ENCODE assay signal across 11 cellular contexts in the genomic region with DNA sequence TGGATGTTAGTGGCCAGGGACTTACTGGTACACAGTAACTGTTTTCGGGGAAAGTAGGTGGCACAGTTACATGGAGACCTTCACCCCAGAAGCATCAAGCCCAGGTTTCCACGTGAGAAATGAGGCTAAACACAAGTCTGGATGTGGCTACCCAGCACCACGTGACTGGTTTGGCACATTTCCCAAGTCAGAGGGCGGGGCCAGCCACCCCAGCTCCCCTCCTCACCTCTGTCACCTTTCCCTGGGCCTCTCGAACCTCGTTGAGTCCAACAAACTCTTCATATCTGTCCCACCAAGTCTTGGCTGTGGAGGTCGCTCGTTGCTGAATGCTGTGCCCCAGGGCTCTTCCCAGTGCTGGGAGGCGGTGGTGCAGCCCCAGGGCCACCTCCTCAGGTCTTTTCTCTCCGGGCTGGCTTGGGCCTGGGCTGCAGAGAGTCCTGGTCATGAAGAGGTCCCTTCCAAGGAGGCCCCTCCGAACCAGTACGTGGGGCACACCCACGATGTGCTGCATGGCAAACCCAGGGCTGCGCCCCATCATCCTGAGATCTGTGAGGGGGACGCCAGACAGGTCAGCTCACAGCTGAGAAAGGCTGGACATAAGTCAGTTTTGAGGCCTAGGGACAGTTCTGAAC. TPM values are rescaled to one million over a fixed set of nuclear protein-coding genes. Genes with fewer than 3 reads are reported as not detected.
DNase-seq lines count a peak whose midpoint lies in the region; ATAC-seq, FAIRE-seq and TF ChIP-seq lines count a peak whose summit lies in the region.
"Had no signal": no experiment of that assay in that cellular context is flagged by ENCODE, and none has a peak within 500 bp of the region (broad histone marks: within the 10 kb centered on the region; RNA-seq: fewer than 3 reads in every experiment).

No MANE protein-coding gene starts in this region.

- H3K9me3 ChIP-seq in HepG2 (ENCODE audit: low read length): no peaks in the 10 kb centered on the region

- H3K36me3 Mint-ChIP-seq in activated CD8-positive, alpha-beta T cell treated with anti-CD3 and anti-CD28 coated beads for 36 hours (ENCODE audit: low read depth): peaks cover 12% of the 10 kb centered on the region
- H3K36me3 Mint-ChIP-seq in activated CD8-positive, alpha-beta T cell treated with anti-CD3 and anti-CD28 coated beads, Interleukin-2, amount 10 ng/mL, durations not matched to agents 7 days and 5 days (ENCODE audit: low read depth): peaks cover 11% of the 10 kb centered on the region
- peaks cover 12% of the 10 kb centered on the region for H3K36me3 Mint-ChIP-seq in type B pancreatic cell

- H3K4me3 ChIP-seq in HepG2 (replicated peaks in 1 of 3; ENCODE audit: insufficient read depth in 1 of 3, low read depth in 2 of 3, low read length in 3 of 3): no peak overlapping the region

- no peak for ATAC-seq in activated CD8-positive, alpha-beta T cell treated with anti-CD3 and anti-CD28 coated beads for 36 hours
- no peak for ATAC-seq in activated CD8-positive, alpha-beta T cell treated with anti-CD3 and anti-CD28 coated beads, Interleukin-2, amount 10 ng/mL, durations not matched to agents 7 days and 5 days
- ATAC-seq in HepG2 (no peak), HG03108 (IDR thresholded peaks at IDR 0.05; ENCODE audit: unreplicated experiment) (no peak)
- ATAC-seq: WTC11 had no signal

- no peaks in the 10 kb centered on the region for H4K20me1 ChIP-seq in HepG2 (ENCODE audit: insufficient read depth, low read length)

- H3K27ac ChIP-seq in HepG2 (ENCODE audit: extremely low read length, insufficient read depth, low read length): peak overlapping the region; percentile 99

- H3K27ac Mint-ChIP-seq in activated CD8-positive, alpha-beta T cell treated with anti-CD3 and anti-CD28 coated beads for 36 hours: no peak overlapping the region
- no peak overlapping the region for H3K27ac Mint-ChIP-seq in activated CD8-positive, alpha-beta T cell treated with anti-CD3 and anti-CD28 coated beads, Interleukin-2, amount 10 ng/mL, durations not matched to agents 7 days and 5 days
- H3K27ac Mint-ChIP-seq in type B pancreatic cell: peak overlapping the region; percentile 99
- H3K27ac Mint-ChIP-seq: nephron progenitor cell had no signal

- intact Hi-C loops in activated CD8-positive, alpha-beta T cell treated with anti-CD3 and anti-CD28 coated beads for 36 hours (cut with micrococcal nuclease): loop anchor here (5.0 kb wide), 2 partner anchors 32 to 162 kb away; no protein-coding TSS in a partner anchor
- intact Hi-C loops in HepG2 (cut with micrococcal nuclease; ENCODE audit: unreplicated experiment): no loop called here

- in situ Hi-C loops in HepG2 (cut with HindIII; ENCODE audit: extremely low pct_ligation_motif_present, low pct_unique_long_range_greater_than_20kb): loop anchor here (5.0 kb wide), 3 partner anchors 32 to 202 kb away; no protein-coding TSS in a partner anchor

- peaks cover 17% of the 10 kb centered on the region for H3K4me1 Mint-ChIP-seq in activated CD8-positive, alpha-beta T cell treated with anti-CD3 and anti-CD28 coated beads for 36 hours (ENCODE audit: low read depth)
- H3K4me1 Mint-ChIP-seq in activated CD8-positive, alpha-beta T cell treated with anti-CD3 and anti-CD28 coated beads, Interleukin-2, amount 10 ng/mL, durations not matched to agents 7 days and 5 days (ENCODE audit: low read depth): peaks cover 40% of the 10 kb centered on the region
- H3K4me1 Mint-ChIP-seq in type B pancreatic cell (ENCODE audit: unreplicated experiment): peaks cover 31% of the 10 kb centered on the region

- TF ChIP-seq CTCF in activated CD8-positive, alpha-beta T cell treated with anti-CD3 and anti-CD28 coated beads for 36 hours (IDR thresholded peaks at IDR 0.05): no peak
- TF ChIP-seq CTCF in HepG2 (CRISPR knock-in tag; IDR thresholded peaks at IDR 0.05): no peak
- TF ChIP-seq CTCF in type B pancreatic cell (conservative IDR thresholded peaks at IDR 0.05): no peak

- CTCF ChIA-PET in activated CD8-positive, alpha-beta T cell treated with anti-CD3 and anti-CD28 coated beads for 36 hours (lab: Charles Lee): interaction anchor here (0.9 to 5.7 kb wide), 12 partner anchors 12 to 240 kb away, joined by 3 to 312 read pairs (median 8); partner anchors contain the start of genes ATRIP, NME6 and PFKFB4
- CTCF ChIA-PET in activated CD8-positive, alpha-beta T cell treated with anti-CD3 and anti-CD28 coated beads, Interleukin-2, amount 10 ng/mL, durations not matched to agents 7 days and 5 days (lab: Charles Lee): interaction anchor here (0.6 to 8.4 kb wide), 13 partner anchors 19 to 308 kb away, joined by 3 to 342 read pairs (median 21); partner anchors contain the start of genes ATRIP, PFKFB4 and SLC26A6
- CTCF ChIA-PET in HepG2 (lab: Yijun Ruan, JAX; ENCODE audit: low intra/inter-chr PET ratio, low total read pairs): interaction anchor here (1.2 to 5.7 kb wide), 8 partner anchors 8 to 240 kb away, joined by 3 to 117 read pairs (median 15); no protein-coding TSS in a partner anchor

- DNase-seq in activated CD8-positive, alpha-beta T cell treated with anti-CD3 and anti-CD28 coated beads for 36 hours: peak; percentile 18
- DNase-seq in activated CD8-positive, alpha-beta T cell treated with anti-CD3 and anti-CD28 coated beads, Interleukin-2, amount 10 ng/mL, durations not matched to agents 7 days and 5 days: no peak
- no peak for DNase-seq in HepG2 (ENCODE audit: low spot score)
- no peak for DNase-seq in type B pancreatic cell (ENCODE audit: extremely low spot score, unreplicated experiment)
- DNase-seq in SIG-M5 (lab: John Stamatoyannopoulos, UW): no peak
- DNase-seq: activated naive CD4-positive, alpha-beta T cell treated with Interleukin-2 at 50 U/mL for 16 hours; nephron progenitor cell; SHP77; stimulated activated CD4-positive, alpha-beta T cell treated with anti-CD3 and anti-CD28 coated beads, Interleukin-4, amount 100 ng/mL, for 4 hours had no signal

- 43% methylated on average over 4 of the region's 15 CpGs for WGBS in HepG2 (ENCODE audit: low lambda C conversion rate)

- peaks cover 9% of the 10 kb centered on the region for H3K79me2 ChIP-seq in HepG2 (ENCODE audit: insufficient read depth, low read length)

- BruUV-seq in HepG2 (replicated peaks; lab: Mats Ljungman, UMichigan): no TSS peak

- 0 out of 2 replicates have a peak overlapping the region, but pooled peaks have one; percentile 49 for H3K4me2 ChIP-seq in HepG2 (ENCODE audit: low read depth, low read length)

- POLR2A ChIA-PET in activated CD8-positive, alpha-beta T cell treated with anti-CD3 and anti-CD28 coated beads for 36 hours (lab: Charles Lee): interaction anchor here (1.0 to 2.0 kb wide), 2 partner anchors 18 to 34 kb away, joined by 3 to 4 read pairs; no protein-coding TSS in a partner anchor
- POLR2A ChIA-PET in activated CD8-positive, alpha-beta T cell treated with anti-CD3 and anti-CD28 coated beads, Interleukin-2, amount 10 ng/mL, durations not matched to agents 7 days and 5 days (lab: Charles Lee): no interaction called here
- POLR2A ChIA-PET in HepG2 (lab: Yijun Ruan, JAX): interaction anchor here (1.2 to 9.0 kb wide), 6 partner anchors 9 to 39 kb away, joined by 4 to 130 read pairs (median 34); partner anchors contain the start of gene ATRIP

- no peak overlapping the region for H3K4me3 Mint-ChIP-seq in activated CD8-positive, alpha-beta T cell treated with anti-CD3 and anti-CD28 coated beads for 36 hours
- H3K4me3 Mint-ChIP-seq in activated CD8-positive, alpha-beta T cell treated with anti-CD3 and anti-CD28 coated beads, Interleukin-2, amount 10 ng/mL, durations not matched to agents 7 days and 5 days: no peak overlapping the region
- H3K4me3 Mint-ChIP-seq in type B pancreatic cell: peak overlapping the region; percentile 80
- H3K4me3 Mint-ChIP-seq: nephron progenitor cell, WTC11 had no signal

- FAIRE-seq in HepG2 (lab: Jason Lieb, UNC): no peak

- TF ChIP-seq RAD21 in HepG2 (CRISPR knock-in tag; IDR thresholded peaks at IDR 0.05): no peak

- H3K9me3 Mint-ChIP-seq in activated CD8-positive, alpha-beta T cell treated with anti-CD3 and anti-CD28 coated beads for 36 hours: no peaks in the 10 kb centered on the region
- no peaks in the 10 kb centered on the region for H3K9me3 Mint-ChIP-seq in activated CD8-positive, alpha-beta T cell treated with anti-CD3 and anti-CD28 coated beads, Interleukin-2, amount 10 ng/mL, durations not matched to agents 7 days and 5 days (ENCODE audit: insufficient read depth)
- H3K9me3 Mint-ChIP-seq in type B pancreatic cell: no peaks in the 10 kb centered on the region
- H3K9me3 Mint-ChIP-seq: nephron progenitor cell, WTC11 had no signal

- no peak for TF ChIP-seq POLR2A in HepG2 (IDR thresholded peaks at IDR 0.05; ENCODE audit: insufficient read depth in 1 of 2, low read depth in 2 of 2, low read length in 2 of 2)

- no peak overlapping the region for H3K9ac ChIP-seq in HepG2 (ENCODE audit: insufficient read depth, low read depth, low read length)

- H2AFZ ChIP-seq in HepG2 (ENCODE audit: low read length): no peak overlapping the region

- H3K36me3 ChIP-seq in HepG2 (replicated peaks in 1 of 2; ENCODE audit: control insufficient read depth in 1 of 2, insufficient read depth in 2 of 2, low read length in 2 of 2): peaks cover 1 to 4% of the 10 kb centered on the region in 2 experiments; a peak in 3 of 5 replicates

- no peaks in the 10 kb centered on the region; a peak in 1 of 5 replicates for H3K27me3 ChIP-seq in HepG2 (ENCODE audit: control insufficient read depth in 1 of 2, insufficient read depth in 2 of 2, low read length in 2 of 2)

- TF ChIP-seq EP300 in HepG2 (IDR thresholded peaks at IDR 0.05; ENCODE audit: low read depth in 2 of 2, low read length in 2 of 2): no peak
- TF ChIP-seq EP300 in HepG2 (CRISPR knock-in tag; IDR thresholded peaks at IDR 0.05; ENCODE audit: borderline replicate concordance): no peak

- peaks cover 81% of the 10 kb centered on the region for H3K4me1 ChIP-seq in HepG2 (ENCODE audit: insufficient read depth, low read length)

- no peaks in the 10 kb centered on the region for H3K27me3 Mint-ChIP-seq in activated CD8-positive, alpha-beta T cell treated with anti-CD3 and anti-CD28 coated beads for 36 hours
- peaks cover 2% of the 10 kb centered on the region for H3K27me3 Mint-ChIP-seq in activated CD8-positive, alpha-beta T cell treated with anti-CD3 and anti-CD28 coated beads, Interleukin-2, amount 10 ng/mL, durations not matched to agents 7 days and 5 days (ENCODE audit: low read depth)
- no peaks in the 10 kb centered on the region for H3K27me3 Mint-ChIP-seq in type B pancreatic cell

RNA-seq across cellular contexts. Expression of gene PLXNB1, which starts 4.8 kb away (rescaled TPM):
- total RNA-seq in activated CD8-positive, alpha-beta T cell treated with anti-CD3 and anti-CD28 coated beads for 36 hours: 1 to 10 TPM; 3.7 TPM
- total RNA-seq in activated CD8-positive, alpha-beta T cell treated with anti-CD3 and anti-CD28 coated beads, Interleukin-2, amount 10 ng/mL, durations not matched to agents 7 days and 5 days: 1 to 10 TPM in 1 of 2 experiments, under 1 TPM in 1; 0.76 to 1.7 TPM
- 25.4 and 86.0 TPM in 2 replicates for total RNA-seq in HepG2 (2016; rRNA removed; fragmentation: Illumina TruSeq; extraction: Trizol)
- total RNA-seq in HepG2 (2016; cell fraction: cytosol; rRNA removed; fragmentation: Illumina TruSeq; extraction: Trizol; ENCODE audit: low read depth): 33.1 and 33.9 TPM in 2 replicates
- total RNA-seq in HepG2 (2016; cell fraction: insoluble cytoplasmic fraction; rRNA removed; fragmentation: Illumina TruSeq; extraction: Trizol): 23.9 and 92.3 TPM in 2 replicates
- 30.7 and 31.8 TPM in 2 replicates for total RNA-seq in HepG2 (2016; cell fraction: membrane; rRNA removed; fragmentation: Illumina TruSeq; extraction: Trizol)
- 140 and 158 TPM in 2 replicates for total RNA-seq in HepG2 (2016; cell fraction: nucleus; rRNA removed; fragmentation: Illumina TruSeq; extraction: Trizol)
- 143 and 179 TPM in 2 replicates for polyA plus RNA-seq in HepG2 (2011; rRNA removed)
- 71.5 and 83.2 TPM in 2 replicates for polyA plus RNA-seq in HepG2 (2011; cell fraction: cytosol; rRNA removed)
- 1,144 and 1,345 TPM in 2 replicates for polyA plus RNA-seq in HepG2 (2011; cell fraction: nucleus; rRNA removed)
- polyA plus RNA-seq in HepG2 (2012): 140 and 149 TPM in 2 replicates
- 5.5 and 6.7 TPM in 2 replicates for polyA plus RNA-seq in HepG2 (2016; cell fraction: cytosol; fragmentation: Illumina TruSeq; extraction: Trizol; ENCODE audit: low read depth)
- 23.3 and 26.9 TPM in 2 replicates for polyA plus RNA-seq in HepG2 (2016; cell fraction: insoluble cytoplasmic fraction; fragmentation: Illumina TruSeq; extraction: Trizol; ENCODE audit: low read depth)
- polyA plus RNA-seq in HepG2 (2016; cell fraction: membrane; fragmentation: Illumina TruSeq; extraction: Trizol; ENCODE audit: low read depth): 12.8 and 12.9 TPM in 2 replicates
- polyA plus RNA-seq in HepG2 (2016; cell fraction: nucleus; fragmentation: Illumina TruSeq; extraction: Trizol; ENCODE audit: insufficient read depth, low read depth): 420 and 470 TPM in 2 replicates
- 83.4 and 325 TPM in 2 replicates for polyA minus RNA-seq in HepG2 (2011; rRNA and poly(A)+ RNA removed; ENCODE audit: low replicate concordance)
- polyA minus RNA-seq in HepG2 (2011; cell fraction: cytosol; rRNA and poly(A)+ RNA removed): 54.4 and 79.5 TPM in 2 replicates
- polyA minus RNA-seq in HepG2 (2011; cell fraction: nucleus; rRNA and poly(A)+ RNA removed): 295 and 329 TPM in 2 replicates
- 212 and 367 TPM in 2 replicates for total RNA-seq in type B pancreatic cell (ENCODE audit: low replicate concordance)

RNA-seq across cellular contexts. Expression of gene CCDC51, which starts 5.2 kb away (rescaled TPM):
- 10 to 100 TPM; 25.3 to 28.3 TPM for total RNA-seq in activated CD8-positive, alpha-beta T cell treated with anti-CD3 and anti-CD28 coated beads for 36 hours
- total RNA-seq in activated CD8-positive, alpha-beta T cell treated with anti-CD3 and anti-CD28 coated beads, Interleukin-2, amount 10 ng/mL, durations not matched to agents 7 days and 5 days: 10 to 100 TPM; 16.3 to 16.5 TPM
- total RNA-seq in HepG2 (2016; rRNA removed; fragmentation: Illumina TruSeq; extraction: Trizol): 29.4 and 38.3 TPM in 2 replicates
- 7.6 and 8.2 TPM in 2 replicates for total RNA-seq in HepG2 (2016; cell fraction: cytosol; rRNA removed; fragmentation: Illumina TruSeq; extraction: Trizol; ENCODE audit: low read depth)
- 33.5 and 38.7 TPM in 2 replicates for total RNA-seq in HepG2 (2016; cell fraction: insoluble cytoplasmic fraction; rRNA removed; fragmentation: Illumina TruSeq; extraction: Trizol)
- total RNA-seq in HepG2 (2016; cell fraction: membrane; rRNA removed; fragmentation: Illumina TruSeq; extraction: Trizol): 12.2 and 12.5 TPM in 2 replicates
- 12.4 and 13.6 TPM in 2 replicates for total RNA-seq in HepG2 (2016; cell fraction: nucleus; rRNA removed; fragmentation: Illumina TruSeq; extraction: Trizol)
- polyA plus RNA-seq in HepG2 (2011; rRNA removed): 15.5 and 18.1 TPM in 2 replicates
- 16.8 and 19.2 TPM in 2 replicates for polyA plus RNA-seq in HepG2 (2011; cell fraction: cytosol; rRNA removed)
- 6.5 and 8.5 TPM in 2 replicates for polyA plus RNA-seq in HepG2 (2011; cell fraction: nucleus; rRNA removed)
- 8.4 and 9.8 TPM in 2 replicates for polyA plus RNA-seq in HepG2 (2012)
- polyA plus RNA-seq in HepG2 (2016; cell fraction: cytosol; fragmentation: Illumina TruSeq; extraction: Trizol; ENCODE audit: low read depth): 3.9 and 4.9 TPM in 2 replicates
- 29.3 and 29.9 TPM in 2 replicates for polyA plus RNA-seq in HepG2 (2016; cell fraction: insoluble cytoplasmic fraction; fragmentation: Illumina TruSeq; extraction: Trizol; ENCODE audit: low read depth)
- polyA plus RNA-seq in HepG2 (2016; cell fraction: membrane; fragmentation: Illumina TruSeq; extraction: Trizol; ENCODE audit: low read depth): 8.0 TPM in 2 replicates
- polyA plus RNA-seq in HepG2 (2016; cell fraction: nucleus; fragmentation: Illumina TruSeq; extraction: Trizol; ENCODE audit: insufficient read depth, low read depth): 16.3 and 19.0 TPM in 2 replicates
- 11.3 and 25.4 TPM in 2 replicates for polyA minus RNA-seq in HepG2 (2011; rRNA and poly(A)+ RNA removed; ENCODE audit: low replicate concordance)
- polyA minus RNA-seq in HepG2 (2011; cell fraction: cytosol; rRNA and poly(A)+ RNA removed): 4.5 and 4.7 TPM in 2 replicates
- 3.0 and 3.3 TPM in 2 replicates for polyA minus RNA-seq in HepG2 (2011; cell fraction: nucleus; rRNA and poly(A)+ RNA removed)
- 15.0 and 25.7 TPM in 2 replicates for total RNA-seq in type B pancreatic cell (ENCODE audit: low replicate concordance)

RNA-seq across cellular contexts. Expression of gene TMA7, which starts 5.3 kb away (rescaled TPM):
- total RNA-seq in activated CD8-positive, alpha-beta T cell treated with anti-CD3 and anti-CD28 coated beads for 36 hours: 100 to 1,000 TPM; 312 to 334 TPM
- total RNA-seq in activated CD8-positive, alpha-beta T cell treated with anti-CD3 and anti-CD28 coated beads, Interleukin-2, amount 10 ng/mL, durations not matched to agents 7 days and 5 days: 100 to 1,000 TPM; 339 to 364 TPM
- 486 and 510 TPM in 2 replicates for total RNA-seq in HepG2 (2016; rRNA removed; fragmentation: Illumina TruSeq; extraction: Trizol)
- 913 and 1,296 TPM in 2 replicates for total RNA-seq in HepG2 (2016; cell fraction: cytosol; rRNA removed; fragmentation: Illumina TruSeq; extraction: Trizol; ENCODE audit: low read depth)
- 511 and 522 TPM in 2 replicates for total RNA-seq in HepG2 (2016; cell fraction: insoluble cytoplasmic fraction; rRNA removed; fragmentation: Illumina TruSeq; extraction: Trizol)
- total RNA-seq in HepG2 (2016; cell fraction: membrane; rRNA removed; fragmentation: Illumina TruSeq; extraction: Trizol): 763 and 886 TPM in 2 replicates
- 177 and 187 TPM in 2 replicates for total RNA-seq in HepG2 (2016; cell fraction: nucleus; rRNA removed; fragmentation: Illumina TruSeq; extraction: Trizol)
- polyA plus RNA-seq in HepG2 (2011; rRNA removed): 80.9 and 100 TPM in 2 replicates
- 69.9 and 96.6 TPM in 2 replicates for polyA plus RNA-seq in HepG2 (2011; cell fraction: cytosol; rRNA removed)
- 23.2 and 42.0 TPM in 2 replicates for polyA plus RNA-seq in HepG2 (2011; cell fraction: nucleus; rRNA removed)
- 194 and 244 TPM in 2 replicates for polyA plus RNA-seq in HepG2 (2012)
- 1,200 and 1,620 TPM in 2 replicates for polyA plus RNA-seq in HepG2 (2016; cell fraction: cytosol; fragmentation: Illumina TruSeq; extraction: Trizol; ENCODE audit: low read depth)
- polyA plus RNA-seq in HepG2 (2016; cell fraction: insoluble cytoplasmic fraction; fragmentation: Illumina TruSeq; extraction: Trizol; ENCODE audit: low read depth): 517 and 532 TPM in 2 replicates
- polyA plus RNA-seq in HepG2 (2016; cell fraction: membrane; fragmentation: Illumina TruSeq; extraction: Trizol; ENCODE audit: low read depth): 742 and 956 TPM in 2 replicates
- 336 and 389 TPM in 2 replicates for polyA plus RNA-seq in HepG2 (2016; cell fraction: nucleus; fragmentation: Illumina TruSeq; extraction: Trizol; ENCODE audit: insufficient read depth, low read depth)
- polyA minus RNA-seq in HepG2 (2011; rRNA and poly(A)+ RNA removed; ENCODE audit: low replicate concordance): 4.4 and 15.7 TPM in 2 replicates
- polyA minus RNA-seq in HepG2 (2011; cell fraction: cytosol; rRNA and poly(A)+ RNA removed): 18.7 and 23.2 TPM in 2 replicates
- polyA minus RNA-seq in HepG2 (2011; cell fraction: nucleus; rRNA and poly(A)+ RNA removed): 18.4 and 25.9 TPM in 2 replicates
- 268 and 281 TPM in 2 replicates for total RNA-seq in type B pancreatic cell (ENCODE audit: low replicate concordance)

RNA-seq across cellular contexts. Expression of gene ATRIP, which starts 11.8 kb away (rescaled TPM):
- total RNA-seq in activated CD8-positive, alpha-beta T cell treated with anti-CD3 and anti-CD28 coated beads for 36 hours: 10 to 100 TPM; 12.4 to 15.0 TPM
- total RNA-seq in activated CD8-positive, alpha-beta T cell treated with anti-CD3 and anti-CD28 coated beads, Interleukin-2, amount 10 ng/mL, durations not matched to agents 7 days and 5 days: 10 to 100 TPM; 18.8 to 20.3 TPM
- 11.4 and 12.5 TPM in 2 replicates for total RNA-seq in HepG2 (2016; rRNA removed; fragmentation: Illumina TruSeq; extraction: Trizol)
- total RNA-seq in HepG2 (2016; cell fraction: cytosol; rRNA removed; fragmentation: Illumina TruSeq; extraction: Trizol; ENCODE audit: low read depth): 2.6 and 2.7 TPM in 2 replicates
- total RNA-seq in HepG2 (2016; cell fraction: insoluble cytoplasmic fraction; rRNA removed; fragmentation: Illumina TruSeq; extraction: Trizol): 9.5 and 10.4 TPM in 2 replicates
- total RNA-seq in HepG2 (2016; cell fraction: membrane; rRNA removed; fragmentation: Illumina TruSeq; extraction: Trizol): 2.4 and 3.4 TPM in 2 replicates
- total RNA-seq in HepG2 (2016; cell fraction: nucleus; rRNA removed; fragmentation: Illumina TruSeq; extraction: Trizol): 7.4 and 11.0 TPM in 2 replicates
- 5.1 and 5.3 TPM in 2 replicates for polyA plus RNA-seq in HepG2 (2011; rRNA removed)
- polyA plus RNA-seq in HepG2 (2011; cell fraction: cytosol; rRNA removed): 3.7 and 4.7 TPM in 2 replicates
- polyA plus RNA-seq in HepG2 (2011; cell fraction: nucleus; rRNA removed): 12.6 and 13.3 TPM in 2 replicates
- polyA plus RNA-seq in HepG2 (2012): 3.2 and 4.1 TPM in 2 replicates
- 0.97 and 1.0 TPM in 2 replicates for polyA plus RNA-seq in HepG2 (2016; cell fraction: cytosol; fragmentation: Illumina TruSeq; extraction: Trizol; ENCODE audit: low read depth)
- 7.8 and 11.5 TPM in 2 replicates for polyA plus RNA-seq in HepG2 (2016; cell fraction: insoluble cytoplasmic fraction; fragmentation: Illumina TruSeq; extraction: Trizol; ENCODE audit: low read depth)
- polyA plus RNA-seq in HepG2 (2016; cell fraction: membrane; fragmentation: Illumina TruSeq; extraction: Trizol; ENCODE audit: low read depth): 1.2 and 1.5 TPM in 2 replicates
- 14.7 and 21.6 TPM in 2 replicates for polyA plus RNA-seq in HepG2 (2016; cell fraction: nucleus; fragmentation: Illumina TruSeq; extraction: Trizol; ENCODE audit: insufficient read depth, low read depth)
- 11.5 and 35.8 TPM in 2 replicates for polyA minus RNA-seq in HepG2 (2011; rRNA and poly(A)+ RNA removed; ENCODE audit: low replicate concordance)
- polyA minus RNA-seq in HepG2 (2011; cell fraction: cytosol; rRNA and poly(A)+ RNA removed): 2.1 and 3.8 TPM in 2 replicates
- polyA minus RNA-seq in HepG2 (2011; cell fraction: nucleus; rRNA and poly(A)+ RNA removed): 5.2 and 9.8 TPM in 2 replicates
- total RNA-seq in type B pancreatic cell (ENCODE audit: low replicate concordance): 9.3 and 16.0 TPM in 2 replicates

Comparison
In these comparisons a context has a peak if more than half of its experiments do, and no peak if none do; other contexts are left out.
1. RNA of gene PLXNB1, which starts 4.8 kb away (total RNA-seq): 212 to 367 TPM in type B pancreatic cell and 23.9 to 158 TPM in HepG2; 3.7 TPM in activated CD8-positive, alpha-beta T cell treated with anti-CD3 and anti-CD28 coated beads for 36 hours and 0.76 to 1.7 TPM in activated CD8-positive, alpha-beta T cell treated with anti-CD3 and anti-CD28 coated beads, Interleukin-2, amount 10 ng/mL, durations not matched to agents 7 days and 5 days; every median in the first group is over 4 times any median in the second.